ENCODE assay signal across 31 cellular contexts in genomic region chr2:138122891-138123290, GRCh38.
DNase-seq lines count a peak whose midpoint lies in the region; ATAC-seq and TF ChIP-seq lines count a peak whose summit lies in the region.
"Had no signal": no experiment of that assay in that cellular context is flagged by ENCODE, and none has a peak within 500 bp of the region (broad histone marks: within the 10 kb centered on the region; RNA-seq: fewer than 3 reads in every experiment).

No MANE protein-coding gene starts in this region.

- peaks cover 4% of the 10 kb centered on the region for H3K36me3 ChIP-seq in breast epithelium
- H3K36me3 ChIP-seq: colonic mucosa, esophagus muscularis mucosa, gastrocnemius medialis had no signal

- H3K27ac ChIP-seq in breast epithelium: no peak overlapping the region
- H3K27ac ChIP-seq: colonic mucosa, esophagus muscularis mucosa, gastrocnemius medialis had no signal

- H3K9me3 ChIP-seq in breast epithelium: no peaks in the 10 kb centered on the region
- H3K9me3 ChIP-seq: colonic mucosa, esophagus muscularis mucosa, gastrocnemius medialis had no signal

- no peaks in the 10 kb centered on the region for H3K27me3 ChIP-seq in breast epithelium
- H3K27me3 ChIP-seq: colonic mucosa, esophagus muscularis mucosa, gastrocnemius medialis had no signal

- no peak for TF ChIP-seq POLR2A in breast epithelium (IDR thresholded peaks at IDR 0.05)

- H3K4me1 Mint-ChIP-seq in MCF 10A (ENCODE audit: insufficient read depth, unreplicated experiment): no peaks in the 10 kb centered on the region
- H3K4me1 Mint-ChIP-seq: activated T-helper 17 cell treated with anti-CD3 and anti-CD28 coated beads, Interleukin-2, amount 50 U/mL, for 72 hours; CD4-positive, alpha-beta memory T cell; stimulated activated naive CD8-positive, alpha-beta T cell treated with anti-CD3 and anti-CD28 coated beads, Interleukin-15, amount 100 ng/mL, for 72 hours had no signal

- CTCF ChIA-PET in MCF 10A (lab: Yijun Ruan, JAX): interaction anchor here (0.9 kb wide), 1 partner anchor 16 kb away, joined by 3 read pairs; no protein-coding TSS in a partner anchor

- DNase-seq in MCF 10A (ENCODE audit: unreplicated experiment): peak; percentile 46
- no peak for DNase-seq in breast epithelium (ENCODE audit: low spot score in 2 of 2)
- DNase-seq in islet precursor cell: peak; percentile 54
- DNase-seq in activated CD4-positive, CD25-positive, alpha-beta regulatory T cell (lab: John Stamatoyannopoulos, UW): no peak
- no peak for DNase-seq in stimulated activated CD4-positive, alpha-beta T cell treated with anti-CD3 and anti-CD28 coated beads, Interleukin-15, amount 100 ng/mL, for 24 hours
- DNase-seq in activated naive CD4-positive, alpha-beta T cell treated with anti-CD3 and anti-CD28 coated beads, Interleukin-2, amount 50 U/mL, for 16 hours: no peak
- DNase-seq in HUDEP-2 (lab: John Stamatoyannopoulos, UW; ENCODE audit: unreplicated experiment in 76 of 76): no peak
- DNase-seq: activated CD4-positive, alpha-beta memory T cell treated with anti-CD3 and anti-CD28 coated beads for 36 hours; activated CD8-positive, alpha-beta memory T cell treated with anti-CD3 and anti-CD28 coated beads, Interleukin-2, amount 50 U/mL, for 48 hours; CD4-positive, alpha-beta memory T cell; effector memory CD4-positive, alpha-beta T cell; gastrocnemius medialis; GF-D8; HFFc6; hypothalamus; IMR-90; midbrain; NCI-H1092 treated with DMSO at 0.1 percent for 48 hours; NCI-H187; retina; stimulated activated CD4-positive, alpha-beta T cell treated with anti-CD3 and anti-CD28 coated beads, Interleukin-1b, Interleukin-23, amount 100 ng/mL, for 48 hours; stimulated activated CD8-positive, alpha-beta memory T cell treated with anti-CD3 and anti-CD28 coated beads, Interleukin-4, amount 100 ng/mL, for 48 hours; stimulated activated naive CD8-positive, alpha-beta T cell treated with anti-CD3 and anti-CD28 coated beads, Interleukin-15, amount 100 ng/mL, for 72 hours had no signal

- no peak for TF ChIP-seq CTCF in MCF 10A (IDR thresholded peaks at IDR 0.05; ENCODE audit: unreplicated experiment)
- no peak for TF ChIP-seq CTCF in breast epithelium (IDR thresholded peaks at IDR 0.05)

- intact Hi-C loops in MCF 10A (cut with micrococcal nuclease): no loop called here
- intact Hi-C loops in breast epithelium (cut with DNase I; ENCODE audit: low total_unique reads): no loop called here

- H3K4me1 ChIP-seq in breast epithelium: no peaks in the 10 kb centered on the region
- H3K4me1 ChIP-seq: colonic mucosa, esophagus muscularis mucosa, gastrocnemius medialis had no signal

- POLR2A ChIA-PET in MCF 10A (lab: Yijun Ruan, JAX): no interaction called here

- H3K27me3 Mint-ChIP-seq in MCF 10A (ENCODE audit: insufficient read depth, unreplicated experiment): no peaks in the 10 kb centered on the region
- H3K27me3 Mint-ChIP-seq: activated CD4-positive, alpha-beta memory T cell treated with anti-CD3 and anti-CD28 coated beads for 36 hours; activated T-helper 17 cell treated with anti-CD3 and anti-CD28 coated beads, Interleukin-2, amount 50 U/mL, for 72 hours; natural killer cell treated with Interleukin-12 subunit alpha and Interleukin-12 subunit beta and Interleukin-15 and Interleukin-18, amount 100 ng/mL, for 72 hours; stimulated activated naive CD8-positive, alpha-beta T cell treated with anti-CD3 and anti-CD28 coated beads, Interleukin-15, amount 100 ng/mL, for 72 hours had no signal

- ATAC-seq in SK-N-SH treated with all-trans-retinoic acid at 6 μM for 48 hours: peak; percentile 48; the same call in 2 of the 3 replicates
- ATAC-seq: activated CD4-positive, CD25-positive, alpha-beta regulatory T cell treated with anti-CD3 and anti-CD28 coated beads, Interleukin-2, amount 50 U/mL, for 24 hours; activated naive CD4-positive, alpha-beta T cell treated with anti-CD3 and anti-CD28 coated beads, Interleukin-2, amount 50 U/mL, for 72 hours; activated T-helper 17 cell treated with anti-CD3 and anti-CD28 coated beads, Interleukin-2, amount 50 U/mL, for 72 hours; gastrocnemius medialis; natural killer cell treated with Interleukin-12 subunit alpha and Interleukin-12 subunit beta and Interleukin-15 and Interleukin-18, amount 100 ng/mL, for 72 hours; stimulated activated naive CD8-positive, alpha-beta T cell treated with anti-CD3 and anti-CD28 coated beads, Interleukin-15, amount 100 ng/mL, for 72 hours had no signal

- H3K9me3 Mint-ChIP-seq in MCF 10A (ENCODE audit: unreplicated experiment): no peaks in the 10 kb centered on the region
- H3K9me3 Mint-ChIP-seq: activated CD4-positive, alpha-beta memory T cell treated with anti-CD3 and anti-CD28 coated beads for 36 hours; activated naive CD4-positive, alpha-beta T cell treated with anti-CD3 and anti-CD28 coated beads, Interleukin-2, amount 50 U/mL, for 72 hours; activated T-helper 17 cell treated with anti-CD3 and anti-CD28 coated beads, Interleukin-2, amount 50 U/mL, for 72 hours; HFFc6; stimulated activated naive CD8-positive, alpha-beta T cell treated with anti-CD3 and anti-CD28 coated beads, Interleukin-15, amount 100 ng/mL, for 72 hours had no signal

- H3K4me3 Mint-ChIP-seq in MCF 10A (ENCODE audit: unreplicated experiment): no peak overlapping the region
- H3K4me3 Mint-ChIP-seq: activated CD4-positive, alpha-beta memory T cell treated with anti-CD3 and anti-CD28 coated beads for 36 hours; activated T-helper 17 cell treated with anti-CD3 and anti-CD28 coated beads, Interleukin-2, amount 50 U/mL, for 72 hours; CD4-positive, alpha-beta memory T cell; HFFc6; natural killer cell treated with Interleukin-12 subunit alpha and Interleukin-12 subunit beta and Interleukin-15 and Interleukin-18, amount 100 ng/mL, for 72 hours; stimulated activated naive CD8-positive, alpha-beta T cell treated with anti-CD3 and anti-CD28 coated beads, Interleukin-15, amount 100 ng/mL, for 72 hours had no signal

- no peak overlapping the region for H3K27ac Mint-ChIP-seq in MCF 10A (ENCODE audit: low read depth, unreplicated experiment)
- H3K27ac Mint-ChIP-seq: activated CD4-positive, alpha-beta memory T cell treated with anti-CD3 and anti-CD28 coated beads for 36 hours; activated naive CD4-positive, alpha-beta T cell treated with anti-CD3 and anti-CD28 coated beads, Interleukin-2, amount 50 U/mL, for 72 hours; activated T-helper 17 cell treated with anti-CD3 and anti-CD28 coated beads, Interleukin-2, amount 50 U/mL, for 72 hours; CD4-positive, alpha-beta memory T cell; HFFc6; natural killer cell treated with Interleukin-12 subunit alpha and Interleukin-12 subunit beta and Interleukin-15 and Interleukin-18, amount 100 ng/mL, for 72 hours; stimulated activated naive CD8-positive, alpha-beta T cell treated with anti-CD3 and anti-CD28 coated beads, Interleukin-15, amount 100 ng/mL, for 72 hours had no signal

- no peak overlapping the region for H3K4me3 ChIP-seq in breast epithelium
- H3K4me3 ChIP-seq: colonic mucosa, esophagus muscularis mucosa, gastrocnemius medialis, skin epidermis had no signal

- BruUV-seq in MCF 10A (replicated peaks; lab: Mats Ljungman, UMichigan): no TSS peak

- H3K36me3 Mint-ChIP-seq in MCF 10A (ENCODE audit: insufficient read depth, unreplicated experiment): no peaks in the 10 kb centered on the region
- H3K36me3 Mint-ChIP-seq: activated CD4-positive, alpha-beta memory T cell treated with anti-CD3 and anti-CD28 coated beads for 36 hours; activated naive CD4-positive, alpha-beta T cell treated with anti-CD3 and anti-CD28 coated beads, Interleukin-2, amount 50 U/mL, for 72 hours; CD4-positive, alpha-beta memory T cell; natural killer cell treated with Interleukin-12 subunit alpha and Interleukin-12 subunit beta and Interleukin-15 and Interleukin-18, amount 100 ng/mL, for 72 hours had no signal

TF ChIP-seq in SK-N-SH treated with all-trans-retinoic acid at 6 μM for 48 hours, 23 proteins besides CTCF, POLR2A, EP300 and RAD21 (continues in another document):
- TF ChIP-seq PATZ1 (CRISPR knock-in tag; IDR thresholded peaks at IDR 0.05; ENCODE audit: borderline replicate concordance) (no peak), ZNF8 (CRISPR knock-in tag; IDR thresholded peaks at IDR 0.05) (no peak), OSR1 (CRISPR knock-in tag; IDR thresholded peaks at IDR 0.05) (no peak), ZNF70 (CRISPR knock-in tag; IDR thresholded peaks at IDR 0.05) (no peak), ISL1 (CRISPR knock-in tag; IDR thresholded peaks at IDR 0.05) (no peak), SNAI2 (CRISPR knock-in tag; IDR thresholded peaks at IDR 0.05) (no peak), ZNF565 (CRISPR knock-in tag; conservative IDR thresholded peaks at IDR 0.05; ENCODE audit: low read depth) (no peak), ZFP30 (CRISPR knock-in tag; IDR thresholded peaks at IDR 0.05) (no peak)
- TF ChIP-seq, protein P1, sequence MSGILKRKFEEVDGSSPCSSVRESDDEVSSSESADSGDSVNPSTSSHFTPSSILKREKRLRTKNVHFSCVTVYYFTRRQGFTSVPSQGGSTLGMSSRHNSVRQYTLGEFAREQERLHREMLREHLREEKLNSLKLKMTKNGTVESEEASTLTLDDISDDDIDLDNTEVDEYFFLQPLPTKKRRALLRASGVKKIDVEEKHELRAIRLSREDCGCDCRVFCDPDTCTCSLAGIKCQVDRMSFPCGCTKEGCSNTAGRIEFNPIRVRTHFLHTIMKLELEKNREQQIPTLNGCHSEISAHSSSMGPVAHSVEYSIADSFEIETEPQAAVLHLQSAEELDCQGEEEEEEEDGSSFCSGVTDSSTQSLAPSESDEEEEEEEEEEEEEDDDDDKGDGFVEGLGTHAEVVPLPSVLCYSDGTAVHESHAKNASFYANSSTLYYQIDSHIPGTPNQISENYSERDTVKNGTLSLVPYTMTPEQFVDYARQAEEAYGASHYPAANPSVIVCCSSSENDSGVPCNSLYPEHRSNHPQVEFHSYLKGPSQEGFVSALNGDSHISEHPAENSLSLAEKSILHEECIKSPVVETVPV (CRISPR knock-in tag; IDR thresholded peaks at IDR 0.05): no peak

Comparison
In these comparisons a context has a peak if more than half of its experiments do, and no peak if none do; other contexts are left out.
1. DNase-seq: peak in MCF 10A (single experiment) and islet precursor cell (single experiment); none in breast epithelium (0 of 2), activated CD4-positive, CD25-positive, alpha-beta regulatory T cell (0 of 4), stimulated activated CD4-positive, alpha-beta T cell treated with anti-CD3 and anti-CD28 coated beads, Interleukin-15, amount 100 ng/mL, for 24 hours (single experiment), activated naive CD4-positive, alpha-beta T cell treated with anti-CD3 and anti-CD28 coated beads, Interleukin-2, amount 50 U/mL, for 16 hours (single experiment) and HUDEP-2 (0 of 76).